Comparison of ENCODE assay signal across 8 cellular contexts in genomic region chr1:94418664-94419655, GRCh38. TPM values are rescaled to one million over a fixed set of nuclear protein-coding genes. Genes with fewer than 3 reads are reported as not detected.
A peak's percentile ranks its signal among the peaks of the same experiment; 100 is the strongest.
DNase-seq lines count a peak whose midpoint lies in the region; ATAC-seq, FAIRE-seq and TF ChIP-seq lines count a peak whose summit lies in the region.

No MANE protein-coding gene starts in this region.

- H3K27me3 ChIP-seq in Panc1 (ENCODE audit: control insufficient read depth, insufficient read depth, low read length), result no peaks in the 10 kb centered on the region

- POLR2A ChIA-PET in Panc1 (lab: Charles Lee), result interaction anchor here (0.5 kb wide), 1 partner anchor 486 kb away, joined by 3 read pairs; no protein-coding TSS in a partner anchor

- H3K27ac ChIP-seq in Panc1 (ENCODE audit: low read length), result peak overlapping the region; percentile 82

- TF ChIP-seq CTCF in AG09309 (IDR thresholded peaks at IDR 0.05; ENCODE audit: control insufficient read depth, insufficient read depth, low read depth, low read length, missing control alignments), result no peak
- no peak for TF ChIP-seq CTCF in Panc1 (IDR thresholded peaks at IDR 0.05)
- no peak for TF ChIP-seq CTCF in choroid plexus epithelial cell (conservative IDR thresholded peaks at IDR 0.05; ENCODE audit: low read depth, low read length)

- FAIRE-seq in GM12891 (lab: Jason Lieb, UNC), result peak; percentile 69

- H3K4me3 ChIP-seq in AG09309 (ENCODE audit: control insufficient read depth, low read depth, low read length), result peak overlapping the region; percentile 90
- H3K4me3 ChIP-seq in Panc1 (ENCODE audit: low read depth in 2 of 2, low read length in 2 of 2), result peak overlapping the region; percentile 81 to 91
- H3K4me3 ChIP-seq in choroid plexus epithelial cell (ENCODE audit: low read depth, low read length), result peak overlapping the region; percentile 83

- CTCF ChIA-PET in Panc1 (lab: Charles Lee), result no interaction called here

- ATAC-seq in HG03039 (IDR thresholded peaks at IDR 0.05; ENCODE audit: unreplicated experiment), result peak; percentile 23
- peak; percentile 54 for ATAC-seq in Panc1
- peak; percentile 27 for ATAC-seq in left colon
- ATAC-seq in stimulated activated naive CD8-positive, alpha-beta T cell treated with anti-CD3 and anti-CD28 coated beads, Interleukin-15, Interleukin-2, amounts not matched to agents 100 U/mL and 50 U/mL, for 24 hours, result no peak

- DNase-seq in AG09309 (ENCODE audit: low read depth) (no peak), GM12891 (ENCODE audit: insufficient read length, low spot score) (peak; percentile 20), Panc1 (ENCODE audit: low read depth, low spot score) (no peak), choroid plexus epithelial cell (ENCODE audit: low read depth) (no peak), left colon (peak; percentile 52 to 65), AML-193 (lab: John Stamatoyannopoulos, UW) (no peak)
- DNase-seq in stimulated activated naive CD8-positive, alpha-beta T cell treated with anti-CD3 and anti-CD28 coated beads, Interleukin-15, Interleukin-2, amounts not matched to agents 100 U/mL and 50 U/mL, for 24 hours, result peak; percentile 16

- no peaks in the 10 kb centered on the region for H3K9me3 ChIP-seq in Panc1 (ENCODE audit: control insufficient read depth, insufficient read depth, low read depth, low read length)

- in situ Hi-C loops in Panc1 (cut with HindIII; ENCODE audit: low pct_unique_long_range_greater_than_20kb, low sequenced_read_pairs), result no loop called here

- intact Hi-C loops in Panc1 (cut with micrococcal nuclease; ENCODE audit: unreplicated experiment) (no loop called here), left colon (cut with DNase I, micrococcal nuclease) (no loop called here)

- no peak for TF ChIP-seq POLR2A in GM12891 (IDR thresholded peaks at IDR 0.05; ENCODE audit: low read depth, low read length)

- peaks cover 36% of the 10 kb centered on the region for H3K4me1 ChIP-seq in Panc1 (ENCODE audit: control insufficient read depth, insufficient read depth, low read length)

- TSS peak; percentile 66 for BruUV-seq in Panc1 (replicated peaks; lab: Mats Ljungman, UMichigan)

- H3K36me3 ChIP-seq in Panc1 (ENCODE audit: control insufficient read depth, insufficient read depth, low read length), result no peaks in the 10 kb centered on the region

TF ChIP-seq in GM12891, 5 proteins besides CTCF, POLR2A, EP300 and RAD21:
- TF ChIP-seq PAX5 (IDR thresholded peaks at IDR 0.05; ENCODE audit: insufficient read depth, low read length, severe bottlenecking) (no peak), POLR2AphosphoS5 (IDR thresholded peaks at IDR 0.05; ENCODE audit: low read depth, low read length) (no peak), SPI1 (IDR thresholded peaks at IDR 0.05; ENCODE audit: low read depth, low read length) (no peak), POU2F2 (IDR thresholded peaks at IDR 0.05; ENCODE audit: low read depth, low read length) (no peak), TAF1 (IDR thresholded peaks at IDR 0.05; ENCODE audit: low read depth, low read length) (no peak)

RNA-seq across cellular contexts. Expression of gene ABCD3, which starts 0.8 kb away (rescaled TPM):
- polyA plus RNA-seq in GM12891 (2012; ENCODE audit: low read depth, missing spikeins), result 10.9 TPM
- 40.5 TPM for total RNA-seq in Panc1 (2021; ENCODE audit: unreplicated experiment)
- polyA plus RNA-seq in Panc1 (2012; ENCODE audit: insufficient read length), result 16.4 TPM
- 100 to 1,000 TPM; 111 to 117 TPM for total RNA-seq in left colon

Comparison
In these comparisons a context has a peak if more than half of its experiments do, and no peak if none do; other contexts are left out.
1. DNase-seq: peak in GM12891 (single experiment), left colon (2 of 2) and stimulated activated naive CD8-positive, alpha-beta T cell treated with anti-CD3 and anti-CD28 coated beads, Interleukin-15, Interleukin-2, amounts not matched to agents 100 U/mL and 50 U/mL, for 24 hours (single experiment); none in AG09309 (single experiment), Panc1 (single experiment), choroid plexus epithelial cell (single experiment) and AML-193 (0 of 2).
2. Peak in every context shown above with its lines, with median percentiles within 50 percentile points of each other: H3K4me3 ChIP-seq.